ENCODE assay signal across 16 cellular contexts in genomic region chr5:9320652-9321051, GRCh38.
DNase-seq lines count a peak whose midpoint lies in the region; ATAC-seq and TF ChIP-seq lines count a peak whose summit lies in the region.
"Had no signal": no experiment of that assay in that cellular context is flagged by ENCODE, and none has a peak within 500 bp of the region (broad histone marks: within the 10 kb centered on the region; RNA-seq: fewer than 3 reads in every experiment).

No MANE protein-coding gene starts in this region.

- no peak for TF ChIP-seq CTCF in epithelial cell of esophagus (IDR thresholded peaks at IDR 0.05; ENCODE audit: insufficient read depth, low read depth, low read length, missing control alignments)

- no peak for DNase-seq in left ventricle myocardium superior
- DNase-seq in Right ventricle myocardium inferior (ENCODE audit: missing footprints), result no peak
- DNase-seq in NCI-H82 treated with DMSO at 0.1 percent for 48 hours (lab: John Stamatoyannopoulos, UW; ENCODE audit: unreplicated experiment), result peak; percentile 6
- peak; percentile 20 for DNase-seq in epithelial cell of esophagus (ENCODE audit: low read depth)
- no peak for DNase-seq in stimulated activated naive CD8-positive, alpha-beta T cell treated with anti-CD3 and anti-CD28 coated beads, Interleukin-15, Interleukin-2, amounts not matched to agents 100 U/mL and 50 U/mL, for 24 hours
- DNase-seq in C1 segment of cervical spinal cord (lab: John Stamatoyannopoulos, UW), result no peak
- DNase-seq in activated CD8-positive, alpha-beta memory T cell treated with anti-CD3 and anti-CD28 coated beads for 24 hours, result no peak
- DNase-seq: AML-193; CD4-positive, alpha-beta memory T cell; CD4-positive, CD25-positive, alpha-beta regulatory T cell; CD8-positive, alpha-beta memory T cell; COR-L47; DMS79 treated with DMSO at 0.1 percent for 48 hours; GF-D8 had no signal

- ATAC-seq in left ventricle myocardium superior (peak; percentile 57), Right ventricle myocardium inferior (no peak)
- ATAC-seq in stimulated activated naive CD8-positive, alpha-beta T cell treated with anti-CD3 and anti-CD28 coated beads, Interleukin-15, Interleukin-2, amounts not matched to agents 100 U/mL and 50 U/mL, for 24 hours, result no peak
- ATAC-seq: A549 had no signal

- intact Hi-C loops in left ventricle myocardium superior (cut with micrococcal nuclease) (no loop called here), Right ventricle myocardium inferior (cut with DNase I) (no loop called here)

- no peak overlapping the region for H3K4me3 ChIP-seq in epithelial cell of esophagus (ENCODE audit: low read length)
- H3K4me3 ChIP-seq: A549; BLaER1 treated with 17β-estradiol and CSF1 and Interleukin-3, amounts not matched to agents 10 nM and 100 nM had no signal

Comparison
In these comparisons a context has a peak if more than half of its experiments do, and no peak if none do; other contexts are left out.
1. DNase-seq: peak in NCI-H82 treated with DMSO at 0.1 percent for 48 hours (single experiment) and epithelial cell of esophagus (single experiment); none in left ventricle myocardium superior (single experiment), Right ventricle myocardium inferior (single experiment), stimulated activated naive CD8-positive, alpha-beta T cell treated with anti-CD3 and anti-CD28 coated beads, Interleukin-15, Interleukin-2, amounts not matched to agents 100 U/mL and 50 U/mL, for 24 hours (single experiment), C1 segment of cervical spinal cord (0 of 14) and activated CD8-positive, alpha-beta memory T cell treated with anti-CD3 and anti-CD28 coated beads for 24 hours (single experiment).